Comparison of ENCODE assay signal across 25 cellular contexts in genomic region chr1:15640667-15641066, GRCh38. TPM values are rescaled to one million over a fixed set of nuclear protein-coding genes. Genes with fewer than 3 reads are reported as not detected.
DNase-seq lines count a peak whose midpoint lies in the region; ATAC-seq and TF ChIP-seq lines count a peak whose summit lies in the region.
"Had no signal": no experiment of that assay in that cellular context is flagged by ENCODE, and none has a peak within 500 bp of the region (broad histone marks: within the 10 kb centered on the region; RNA-seq: fewer than 3 reads in every experiment).

No MANE protein-coding gene starts in this region.

- no peak overlapping the region for H2BK15ac ChIP-seq in H9 (ENCODE audit: low read depth, low read length)

- no peak overlapping the region for H2AK5ac ChIP-seq in H9 (ENCODE audit: insufficient read length, low read length)

- no peak overlapping the region for H3K14ac ChIP-seq in H9 (ENCODE audit: insufficient read depth, low read length)

- H3K79me2 ChIP-seq in H9 (ENCODE audit: insufficient read depth, low read length) = no peaks in the 10 kb centered on the region

- no peaks in the 10 kb centered on the region for H3K27me3 ChIP-seq in CD4-positive, alpha-beta T cell (ENCODE audit: control insufficient read depth, insufficient read depth, low read length)
- no peaks in the 10 kb centered on the region for H3K27me3 ChIP-seq in H9 (ENCODE audit: insufficient read depth, low read length)
- H3K27me3 ChIP-seq: BLaER1, colonic mucosa, foreskin keratinocyte, hepatocyte, SJSA1 had no signal

- peaks cover 91% of the 10 kb centered on the region for H3K36me3 Mint-ChIP-seq in CD4-positive, alpha-beta T cell (ENCODE audit: low read depth)
- H3K36me3 Mint-ChIP-seq in H9 (ENCODE audit: insufficient read depth in 1 of 3, low read depth in 3 of 3) = peaks cover 47 to 88% (median 82%) of the 10 kb centered on the region in 3 experiments
- H3K36me3 Mint-ChIP-seq in activated CD8-positive, alpha-beta T cell treated with anti-CD3 and anti-CD28 coated beads, Interleukin-2, amount 10 ng/mL, durations not matched to agents 7 days and 5 days (ENCODE audit: low read depth) = peaks cover 63% of the 10 kb centered on the region
- H3K36me3 Mint-ChIP-seq in naive B cell = peaks cover 19 to 31% of the 10 kb centered on the region in 2 donors
- peaks cover 96% of the 10 kb centered on the region for H3K36me3 Mint-ChIP-seq in MCF 10A (ENCODE audit: insufficient read depth, unreplicated experiment)

- no peak overlapping the region for H3K56ac ChIP-seq in H9 (ENCODE audit: insufficient read length, low read depth, low read length)

- H4K8ac ChIP-seq in H9 (replicated peaks; ENCODE audit: insufficient read length, low read depth, low read length) = no peak overlapping the region

- ATAC-seq in CD4-positive, alpha-beta T cell (ENCODE audit: poor library complexity) = no peak
- no peak for ATAC-seq in activated CD8-positive, alpha-beta T cell treated with anti-CD3 and anti-CD28 coated beads, Interleukin-2, amount 10 ng/mL, durations not matched to agents 7 days and 5 days
- ATAC-seq in naive B cell (ENCODE audit: low read depth in 2 of 2) (no peak), GM19023 (IDR thresholded peaks at IDR 0.05; ENCODE audit: unreplicated experiment) (no peak)
- ATAC-seq: effector memory CD8-positive, alpha-beta T cell; esophagus mucosa; foreskin keratinocyte; T-cell had no signal

- no peak for TF ChIP-seq CTCF in CD4-positive, alpha-beta T cell (IDR thresholded peaks at IDR 0.05)
- TF ChIP-seq CTCF in H9 (conservative IDR thresholded peaks at IDR 0.05) = no peak
- TF ChIP-seq CTCF in MCF 10A (IDR thresholded peaks at IDR 0.05; ENCODE audit: unreplicated experiment) = no peak

- no peaks in the 10 kb centered on the region for H3K4me1 ChIP-seq in H9 (ENCODE audit: insufficient read depth, low read length)
- H3K4me1 ChIP-seq: BLaER1, colonic mucosa, foreskin keratinocyte, left ventricle myocardium inferior, SJSA1 had no signal

- H3K79me1 ChIP-seq in H9 (ENCODE audit: insufficient read depth, low read depth, low read length, poor library complexity, severe bottlenecking) = peaks cover 2% of the 10 kb centered on the region

- H3K27ac Mint-ChIP-seq in CD4-positive, alpha-beta T cell = peak overlapping the region; percentile 40
- H3K27ac Mint-ChIP-seq in H9 = peak overlapping the region in 2 of 3 experiments; percentile 18 to 45; a peak in 3 of 7 replicates
- peak overlapping the region; percentile 51 for H3K27ac Mint-ChIP-seq in activated CD8-positive, alpha-beta T cell treated with anti-CD3 and anti-CD28 coated beads, Interleukin-2, amount 10 ng/mL, durations not matched to agents 7 days and 5 days
- H3K27ac Mint-ChIP-seq in naive B cell = peak overlapping the region in 4 of 6 donors; percentile 4 to 54 (median 38)
- H3K27ac Mint-ChIP-seq in MCF 10A (ENCODE audit: low read depth, unreplicated experiment) = no peak overlapping the region
- H3K27ac Mint-ChIP-seq: brain; effector memory CD8-positive, alpha-beta T cell had no signal

- H2BK12ac ChIP-seq in H9 (ENCODE audit: insufficient read length, low read depth, low read length) = no peak overlapping the region

- H3K4me1 Mint-ChIP-seq in CD4-positive, alpha-beta T cell (ENCODE audit: low read depth) = peaks cover 9% of the 10 kb centered on the region
- no peaks in the 10 kb centered on the region for H3K4me1 Mint-ChIP-seq in H9
- peaks cover 9% of the 10 kb centered on the region for H3K4me1 Mint-ChIP-seq in activated CD8-positive, alpha-beta T cell treated with anti-CD3 and anti-CD28 coated beads, Interleukin-2, amount 10 ng/mL, durations not matched to agents 7 days and 5 days (ENCODE audit: low read depth)
- H3K4me1 Mint-ChIP-seq in naive B cell = peaks cover 0 to 15% (median 3%) of the 10 kb centered on the region in 3 donors
- H3K4me1 Mint-ChIP-seq in MCF 10A (ENCODE audit: insufficient read depth, unreplicated experiment) = no peaks in the 10 kb centered on the region
- H3K4me1 Mint-ChIP-seq: brain had no signal

- H2BK5ac ChIP-seq in H9 (ENCODE audit: insufficient read length, low read length) = no peak overlapping the region

- CTCF ChIA-PET in CD4-positive, alpha-beta T cell (lab: Charles Lee) = no interaction called here
- CTCF ChIA-PET in activated CD8-positive, alpha-beta T cell treated with anti-CD3 and anti-CD28 coated beads, Interleukin-2, amount 10 ng/mL, durations not matched to agents 7 days and 5 days (lab: Charles Lee) = no interaction called here
- CTCF ChIA-PET in MCF 10A (lab: Yijun Ruan, JAX) = interaction anchor here (0.6 kb wide), 1 partner anchor 11 kb away, joined by 3 read pairs; no protein-coding TSS in a partner anchor

- H3K4me3 Mint-ChIP-seq in CD4-positive, alpha-beta T cell = no peak overlapping the region
- H3K4me3 Mint-ChIP-seq in H9 = no peak overlapping the region
- H3K4me3 Mint-ChIP-seq in activated CD8-positive, alpha-beta T cell treated with anti-CD3 and anti-CD28 coated beads, Interleukin-2, amount 10 ng/mL, durations not matched to agents 7 days and 5 days = no peak overlapping the region
- no peak overlapping the region for H3K4me3 Mint-ChIP-seq in naive B cell
- H3K4me3 Mint-ChIP-seq in MCF 10A (ENCODE audit: unreplicated experiment) = no peak overlapping the region
- H3K4me3 Mint-ChIP-seq: brain; effector memory CD8-positive, alpha-beta T cell; T-cell had no signal

- H3K9me3 Mint-ChIP-seq in CD4-positive, alpha-beta T cell = no peaks in the 10 kb centered on the region
- H3K9me3 Mint-ChIP-seq in H9 (no peaks in the 10 kb centered on the region), naive B cell (no peaks in the 10 kb centered on the region), MCF 10A (ENCODE audit: unreplicated experiment) (no peaks in the 10 kb centered on the region)
- H3K9me3 Mint-ChIP-seq in activated CD8-positive, alpha-beta T cell treated with anti-CD3 and anti-CD28 coated beads, Interleukin-2, amount 10 ng/mL, durations not matched to agents 7 days and 5 days (ENCODE audit: insufficient read depth) = no peaks in the 10 kb centered on the region
- H3K9me3 Mint-ChIP-seq: brain; effector memory CD8-positive, alpha-beta T cell; T-cell had no signal

- no peak overlapping the region for H4K91ac ChIP-seq in H9 (ENCODE audit: insufficient read length, low read depth, low read length)

- POLR2A ChIA-PET in CD4-positive, alpha-beta T cell (lab: Charles Lee) = no interaction called here
- POLR2A ChIA-PET in activated CD8-positive, alpha-beta T cell treated with anti-CD3 and anti-CD28 coated beads, Interleukin-2, amount 10 ng/mL, durations not matched to agents 7 days and 5 days (lab: Charles Lee) = no interaction called here
- POLR2A ChIA-PET in MCF 10A (lab: Yijun Ruan, JAX) = interaction anchor here (0.7 to 1.1 kb wide), 2 partner anchors 22 to 43 kb away, joined by 3 to 4 read pairs; no protein-coding TSS in a partner anchor

- no peak for DNase-seq in CD4-positive, alpha-beta T cell
- DNase-seq in H9 = no peak
- no peak for DNase-seq in activated CD8-positive, alpha-beta T cell treated with anti-CD3 and anti-CD28 coated beads, Interleukin-2, amount 10 ng/mL, durations not matched to agents 7 days and 5 days
- no peak for DNase-seq in naive B cell
- no peak for DNase-seq in stimulated activated CD4-positive, alpha-beta T cell treated with anti-CD3 and anti-CD28 coated beads, Interleukin-12 subunit alpha, Interleukin-12 subunit beta, amount 100 ng/mL, for 4 hours
- DNase-seq in MCF 10A (ENCODE audit: unreplicated experiment) = no peak
- DNase-seq: activated CD8-positive, alpha-beta memory T cell treated with anti-CD3 and anti-CD28 coated beads, Interleukin-2, amount 50 U/mL, for 48 hours; activated gamma-delta T cell; colonic mucosa; effector memory CD8-positive, alpha-beta T cell; foreskin keratinocyte; left ventricle myocardium inferior; NCI-H1048; NCI-H1694 treated with DMSO at 0.1 percent for 48 hours; NCI-H526; substantia nigra; T-cell had no signal

- no peaks in the 10 kb centered on the region for H3K27me3 Mint-ChIP-seq in CD4-positive, alpha-beta T cell
- H3K27me3 Mint-ChIP-seq in H9 (ENCODE audit: low read depth) (no peaks in the 10 kb centered on the region), naive B cell (no peaks in the 10 kb centered on the region), MCF 10A (ENCODE audit: insufficient read depth, unreplicated experiment) (no peaks in the 10 kb centered on the region)
- H3K27me3 Mint-ChIP-seq in activated CD8-positive, alpha-beta T cell treated with anti-CD3 and anti-CD28 coated beads, Interleukin-2, amount 10 ng/mL, durations not matched to agents 7 days and 5 days (ENCODE audit: low read depth) = no peaks in the 10 kb centered on the region
- H3K27me3 Mint-ChIP-seq: brain; effector memory CD8-positive, alpha-beta T cell; T-cell had no signal

- no peaks in the 10 kb centered on the region for H3K9me3 ChIP-seq in CD4-positive, alpha-beta T cell (ENCODE audit: control insufficient read depth, low read length)
- no peaks in the 10 kb centered on the region for H3K9me3 ChIP-seq in H9 (ENCODE audit: control insufficient read depth, low read depth, low read length)
- H3K9me3 ChIP-seq: BLaER1, colonic mucosa, left ventricle myocardium inferior, SJSA1 had no signal

- no peak overlapping the region for H3K4me2 ChIP-seq in H9 (ENCODE audit: insufficient read depth, insufficient read length, low read length)
- H3K4me2 ChIP-seq: BLaER1, hepatocyte, KMS-11, smooth muscle cell had no signal

- H3K4ac ChIP-seq in H9 (ENCODE audit: low read depth, low read length) = no peak overlapping the region

- H3K9ac ChIP-seq in H9 (ENCODE audit: extremely low read depth, insufficient read length, low read length) = no peak overlapping the region
- H3K9ac ChIP-seq: BLaER1, KMS-11 had no signal

- WGBS in H9 (ENCODE audit: extremely low coverage, insufficient read length, low lambda C conversion rate) = no CpG with 5 or more reads among the region's 3 CpGs

- H3K23me2 ChIP-seq in H9 (ENCODE audit: insufficient read length, low read depth, low read length, poor library complexity, severe bottlenecking) = no peaks in the 10 kb centered on the region

- intact Hi-C loops in CD4-positive, alpha-beta T cell (cut with DNase I, micrococcal nuclease) = no loop called here
- intact Hi-C loops in MCF 10A (cut with micrococcal nuclease) = no loop called here

- H2BK120ac ChIP-seq in H9 (ENCODE audit: low read depth, low read length, poor library complexity, severe bottlenecking) = no peak overlapping the region

- no TSS peak for BruUV-seq in MCF 10A (replicated peaks; lab: Mats Ljungman, UMichigan)

- H3T11ph ChIP-seq in H9 (ENCODE audit: low read length) = no peak overlapping the region

- no peak overlapping the region for H3K27ac ChIP-seq in CD4-positive, alpha-beta T cell (ENCODE audit: low read depth, low read length)
- no peak overlapping the region for H3K27ac ChIP-seq in H9 (ENCODE audit: insufficient read length, low read depth, low read length)
- H3K27ac ChIP-seq: BLaER1, colonic mucosa, foreskin keratinocyte, hepatocyte, KMS-11, left ventricle myocardium inferior, SJSA1 had no signal

- no peak overlapping the region for H3K18ac ChIP-seq in H9 (ENCODE audit: insufficient read length, low read depth, low read length)

- H2BK20ac ChIP-seq in H9 (ENCODE audit: low read depth, low read length, poor library complexity, severe bottlenecking) = no peak overlapping the region

- H4K5ac ChIP-seq in H9 (ENCODE audit: insufficient read length, low read depth, low read length) = no peak overlapping the region

- no peak overlapping the region for H3K23ac ChIP-seq in H9 (ENCODE audit: insufficient read length, low read depth, low read length)

- no peaks in the 10 kb centered on the region for H4K20me1 ChIP-seq in H9 (ENCODE audit: control insufficient read depth, insufficient read depth, insufficient read length)

- H2AFZ ChIP-seq in H9 (ENCODE audit: low read length) = no peak overlapping the region
- H2AFZ ChIP-seq: hepatocyte had no signal

RNA-seq across cellular contexts. Expression of gene DDI2, which starts 23.4 kb away (rescaled TPM):
- total RNA-seq in CD4-positive, alpha-beta T cell = 10 to 100 TPM; 24.2 to 29.9 TPM
- total RNA-seq in H9 (2021) = 45.0 and 51.0 TPM in 2 replicates
- 10 to 100 TPM; 28.8 to 31.1 TPM for total RNA-seq in activated CD8-positive, alpha-beta T cell treated with anti-CD3 and anti-CD28 coated beads, Interleukin-2, amount 10 ng/mL, durations not matched to agents 7 days and 5 days
- 1 to 10 TPM; 2.5 to 7.1 (median 5.7) TPM for polyA plus RNA-seq in naive B cell (ENCODE audit: low read depth in 6 of 6)
- total RNA-seq in MCF 10A (2022) = 26.6 and 32.7 TPM in 2 replicates

RNA-seq across cellular contexts. Expression of gene PLEKHM2, which starts 43.5 kb away (rescaled TPM):
- 10 to 100 TPM; 77.5 to 82.0 TPM for total RNA-seq in CD4-positive, alpha-beta T cell
- total RNA-seq in H9 (2021) (45.9 and 50.4 TPM in 2 replicates), MCF 10A (2022) (51.5 and 65.8 TPM in 2 replicates)
- 10 to 100 TPM; 51.0 to 52.6 TPM for total RNA-seq in activated CD8-positive, alpha-beta T cell treated with anti-CD3 and anti-CD28 coated beads, Interleukin-2, amount 10 ng/mL, durations not matched to agents 7 days and 5 days
- polyA plus RNA-seq in naive B cell (ENCODE audit: low read depth in 6 of 6) = 10 to 100 TPM in 3 of 6 donors, 1 to 10 TPM in 3; 1.9 to 13.7 (median 8.9) TPM

RNA-seq across cellular contexts. Expression of gene AGMAT, which starts 55.8 kb away (rescaled TPM):
- 1 to 10 TPM; 3.8 to 4.6 TPM for total RNA-seq in CD4-positive, alpha-beta T cell
- total RNA-seq in H9 (2021) (4.0 TPM in 2 replicates), MCF 10A (2022) (not detected in 2 replicates)
- 10 to 100 TPM; 10.3 to 10.4 TPM for total RNA-seq in activated CD8-positive, alpha-beta T cell treated with anti-CD3 and anti-CD28 coated beads, Interleukin-2, amount 10 ng/mL, durations not matched to agents 7 days and 5 days
- polyA plus RNA-seq in naive B cell (ENCODE audit: low read depth in 6 of 6) = 1 to 10 TPM; 2.4 to 7.4 (median 3.8) TPM
- total RNA-seq: left ventricle myocardium inferior had no signal
